1 cellular context compared by ENCODE assay signal in the genomic region with DNA sequence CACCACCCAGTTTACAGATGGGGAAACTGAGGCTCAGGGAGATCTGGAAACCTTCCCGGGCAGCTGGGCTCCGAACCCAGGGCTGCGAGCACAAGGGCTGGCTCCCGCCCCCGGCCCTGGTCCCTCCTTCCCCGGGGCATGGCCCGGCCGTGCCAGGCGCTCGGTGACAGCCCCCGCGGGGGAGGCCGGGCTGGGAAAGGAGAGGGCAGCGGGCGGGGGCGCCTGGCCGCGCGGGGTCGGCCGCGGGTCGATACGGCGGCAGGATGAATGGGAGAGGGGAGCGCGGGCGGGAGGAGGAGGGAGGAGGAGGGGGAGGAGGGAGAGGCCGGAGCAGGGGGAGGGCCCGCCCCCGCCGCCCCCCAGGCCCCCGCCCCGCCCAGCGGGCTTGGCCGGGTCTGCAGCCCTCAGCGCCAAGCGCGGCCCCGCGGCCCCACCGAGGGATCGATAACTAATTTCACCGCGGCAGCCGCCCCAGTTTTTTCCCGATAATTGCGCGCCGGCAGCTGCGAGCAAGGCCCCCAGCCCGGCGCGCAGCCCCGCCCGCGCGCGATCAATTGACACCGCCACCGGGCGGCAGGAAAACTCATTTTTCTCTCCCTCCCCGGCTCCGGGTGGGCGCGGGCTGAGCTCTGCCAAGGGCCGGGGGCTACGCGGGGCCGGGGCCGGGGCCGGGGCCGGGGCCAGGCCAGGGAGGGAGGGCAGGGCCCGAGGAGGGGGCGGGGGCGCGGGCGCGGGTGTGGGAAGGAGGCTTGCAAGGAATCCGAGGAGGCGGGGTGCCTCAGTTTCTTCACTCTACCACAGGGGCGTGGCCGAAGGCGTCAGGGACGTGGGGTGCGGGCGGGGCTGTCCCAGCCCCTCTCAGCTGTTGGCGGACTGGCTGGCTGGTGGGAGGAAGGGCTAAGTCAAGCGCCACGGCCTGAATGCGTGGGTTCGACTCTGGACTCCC.
TF ChIP-seq lines count a peak whose summit lies in the region.

No MANE protein-coding gene starts in this region.

TF ChIP-seq in HepG2, 621 proteins besides CTCF, POLR2A, EP300 and RAD21 (continued from another document):
- TF ChIP-seq HNF1B (CRISPR knock-in tag; IDR thresholded peaks at IDR 0.05), result no peak
- no peak for TF ChIP-seq AHR (CRISPR knock-in tag; IDR thresholded peaks at IDR 0.05)
- TF ChIP-seq HDAC2 (CRISPR knock-in tag; IDR thresholded peaks at IDR 0.05), result 0 out of 2 replicates have a peak, but pooled peaks have one; percentile 12
- TF ChIP-seq SP5 (CRISPR knock-in tag; IDR thresholded peaks at IDR 0.05; ENCODE audit: borderline replicate concordance, low read depth), result peak; percentile 79
- no peak for TF ChIP-seq SNRNP70 (IDR thresholded peaks at IDR 0.05; ENCODE audit: low read depth, low read length)
- TF ChIP-seq ZMYM2 (CRISPR knock-in tag; IDR thresholded peaks at IDR 0.05), result peak; percentile 64; the same call in 1 of the 2 replicates
- no peak for TF ChIP-seq PTBP1 (IDR thresholded peaks at IDR 0.05; ENCODE audit: low read depth, low read length, poor library complexity, severe bottlenecking)
- TF ChIP-seq HNF1A (IDR thresholded peaks at IDR 0.05; ENCODE audit: low read depth), result peak; percentile 14; the same call in 1 of the 2 replicates
- TF ChIP-seq HNF1A (CRISPR knock-in tag; IDR thresholded peaks at IDR 0.05; ENCODE audit: borderline replicate concordance), result peak; percentile 75; the same call in 1 of the 2 replicates
- no peak for TF ChIP-seq EED (CRISPR knock-in tag; IDR thresholded peaks at IDR 0.05)
- TF ChIP-seq PAF1 (CRISPR knock-in tag; IDR thresholded peaks at IDR 0.05), result no peak
- TF ChIP-seq YY1 (IDR thresholded peaks at IDR 0.05; ENCODE audit: insufficient read depth, insufficient replicate concordance, low read depth, low read length), result peak; percentile 57
- TF ChIP-seq CREM (IDR thresholded peaks at IDR 0.05), result no peak
- TF ChIP-seq CREM (CRISPR knock-in tag; IDR thresholded peaks at IDR 0.05), result no peak
- TF ChIP-seq KMT2B (CRISPR knock-in tag; IDR thresholded peaks at IDR 0.05), result no peak
- TF ChIP-seq NR2F2 (IDR thresholded peaks at IDR 0.05; ENCODE audit: borderline replicate concordance, low read depth), result no peak
- peak; percentile 30; the same call in 1 of the 2 replicates for TF ChIP-seq TBX2 (CRISPR knock-in tag; IDR thresholded peaks at IDR 0.05; ENCODE audit: borderline replicate concordance)
- TF ChIP-seq SUZ12 (IDR thresholded peaks at IDR 0.05; ENCODE audit: low read depth, low read length), result no peak
- 0 out of 2 replicates have a peak, but pooled peaks have one; percentile 10 for TF ChIP-seq DPF2 (CRISPR knock-in tag; IDR thresholded peaks at IDR 0.05; ENCODE audit: borderline replicate concordance, low read depth)
- no peak for TF ChIP-seq ZFYVE20 (CRISPR knock-in tag; IDR thresholded peaks at IDR 0.05; ENCODE audit: borderline replicate concordance, low read depth)
- no peak for TF ChIP-seq HDAC6 (IDR thresholded peaks at IDR 0.05; ENCODE audit: low read depth, low read length)
- peak; percentile 85; the same call in 1 of the 2 replicates for TF ChIP-seq ZNF333 (CRISPR knock-in tag; IDR thresholded peaks at IDR 0.05; ENCODE audit: borderline replicate concordance)
- TF ChIP-seq ZNF143 (CRISPR knock-in tag; IDR thresholded peaks at IDR 0.05), result 0 out of 2 replicates have a peak, but pooled peaks have one; percentile 0
